ENCODE assay signal across 8 cellular contexts in the genomic region with DNA sequence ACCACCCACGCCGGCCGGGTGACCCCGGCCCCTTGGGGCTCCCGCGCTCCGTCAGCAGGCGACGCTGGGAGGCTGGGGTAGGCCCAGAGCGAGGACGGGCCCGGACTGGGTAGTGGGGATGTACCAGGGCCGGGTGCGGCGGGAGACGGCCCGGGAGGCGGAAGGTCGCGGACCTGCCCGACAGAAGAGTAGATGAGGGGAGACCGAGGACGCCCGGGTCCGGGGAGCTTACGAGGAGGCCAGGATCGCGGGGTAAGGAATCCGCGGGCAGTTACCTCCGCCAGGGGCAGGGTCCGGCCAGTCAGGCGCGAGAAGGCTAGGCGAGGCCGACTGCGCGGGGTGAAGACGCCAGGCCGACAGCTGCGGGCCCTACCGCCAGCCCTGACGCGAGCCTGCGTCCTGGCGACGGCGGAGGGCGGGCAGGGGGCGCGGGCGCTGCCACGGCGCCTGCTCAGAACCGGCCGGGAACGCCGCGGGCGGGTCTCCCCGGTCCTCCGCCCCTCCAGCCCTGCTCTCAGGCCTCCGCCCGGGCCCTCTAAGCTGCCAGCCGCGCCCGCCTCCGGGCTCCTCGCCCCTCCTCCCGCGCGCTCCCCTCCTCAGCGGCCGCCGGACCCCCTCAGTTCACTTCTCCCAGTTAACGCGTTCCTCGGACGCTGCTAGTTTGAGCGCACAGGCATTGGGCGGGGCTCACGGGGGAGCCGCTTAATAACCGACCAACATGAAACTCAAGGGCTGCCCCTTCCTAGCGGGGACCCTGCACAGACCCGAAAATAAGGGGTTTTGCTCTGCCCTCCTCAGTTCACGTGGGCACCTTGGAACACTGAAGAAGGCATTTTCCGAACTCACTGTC. TPM values are rescaled to one million over a fixed set of nuclear protein-coding genes. Genes with fewer than 3 reads are reported as not detected.
DNase-seq lines count a peak whose midpoint lies in the region; ATAC-seq and TF ChIP-seq lines count a peak whose summit lies in the region.

A gene (minus strand): TSS at position 407 of the 850 bp plus-strand sequence. CDS start 1,678 bp downstream, outside the sequence.

- no peaks in the 10 kb centered on the region for H3K27me3 Mint-ChIP-seq in activated CD4-positive, alpha-beta memory T cell treated with anti-CD3 and anti-CD28 coated beads, Interleukin-2, amount 10 ng/mL, durations not matched to agents 7 days and 5 days

- peak within 1 kb of the TSS; percentile 88 for H3K27ac ChIP-seq in BLaER1

- no peaks in the 10 kb centered on the region for H3K27me3 ChIP-seq in BLaER1

- H3K9me3 Mint-ChIP-seq in activated CD4-positive, alpha-beta memory T cell treated with anti-CD3 and anti-CD28 coated beads, Interleukin-2, amount 10 ng/mL, durations not matched to agents 7 days and 5 days, result peaks cover 4% of the 10 kb centered on the region

- peak; percentile 72 for TF ChIP-seq POLR2A in GM19193 (IDR thresholded peaks at IDR 0.05; ENCODE audit: extremely low read depth, insufficient read depth, insufficient read length)

- peak within 1 kb of the TSS; percentile 82 for H3K4me3 Mint-ChIP-seq in activated CD4-positive, alpha-beta memory T cell treated with anti-CD3 and anti-CD28 coated beads, Interleukin-2, amount 10 ng/mL, durations not matched to agents 7 days and 5 days

- ATAC-seq in HG03378 (IDR thresholded peaks at IDR 0.05; ENCODE audit: unreplicated experiment), result peak; percentile 72

- POLR2A ChIA-PET in activated CD4-positive, alpha-beta memory T cell treated with anti-CD3 and anti-CD28 coated beads, Interleukin-2, amount 10 ng/mL, durations not matched to agents 7 days and 5 days (lab: Charles Lee), result interaction anchor here (0.7 to 2.0 kb wide), 6 partner anchors 10 to 130 kb away, joined by 3 to 7 read pairs (median 4); a partner anchor contains a TSS

- peak within 1 kb of the TSS; percentile 90 for H3K9ac ChIP-seq in BLaER1

- CTCF ChIA-PET in activated CD4-positive, alpha-beta memory T cell treated with anti-CD3 and anti-CD28 coated beads, Interleukin-2, amount 10 ng/mL, durations not matched to agents 7 days and 5 days (lab: Charles Lee), result interaction anchor here (0.5 to 1.4 kb wide), 5 partner anchors 10 to 172 kb away, joined by 3 to 5 read pairs (median 4); a partner anchor contains a TSS

- peaks cover 27% of the 10 kb centered on the region for H3K4me1 ChIP-seq in BLaER1

- peak within 1 kb of the TSS; percentile 56 for H3K27ac Mint-ChIP-seq in activated CD4-positive, alpha-beta memory T cell treated with anti-CD3 and anti-CD28 coated beads, Interleukin-2, amount 10 ng/mL, durations not matched to agents 7 days and 5 days

- H3K36me3 Mint-ChIP-seq in activated CD4-positive, alpha-beta memory T cell treated with anti-CD3 and anti-CD28 coated beads, Interleukin-2, amount 10 ng/mL, durations not matched to agents 7 days and 5 days (ENCODE audit: low read depth), result no peaks in the 10 kb centered on the region

- H3K4me1 Mint-ChIP-seq in activated CD4-positive, alpha-beta memory T cell treated with anti-CD3 and anti-CD28 coated beads, Interleukin-2, amount 10 ng/mL, durations not matched to agents 7 days and 5 days, result peaks cover 22% of the 10 kb centered on the region

- peak; percentile 93 for DNase-seq in NCI-H69 (lab: John Stamatoyannopoulos, UW)
- DNase-seq in activated CD4-positive, alpha-beta memory T cell treated with anti-CD3 and anti-CD28 coated beads, Interleukin-2, amount 10 ng/mL, durations not matched to agents 7 days and 5 days, result peak; percentile 58
- peak; percentile 20 for DNase-seq in effector CD8-positive, alpha-beta T cell (lab: John Stamatoyannopoulos, UW)
- DNase-seq in medulla oblongata (ENCODE audit: extremely low spot score), result peak; percentile 76
- DNase-seq in stimulated activated CD4-positive, alpha-beta T cell treated with anti-CD3 and anti-CD28 coated beads, TNF-alpha, amount 100 ng/mL, for 48 hours (ENCODE audit: low read depth in 3 of 3), result peak; percentile 16 to 46 (median 36)

- H3K4me2 ChIP-seq in BLaER1, result peak within 1 kb of the TSS; percentile 92

- no peaks in the 10 kb centered on the region for H4K20me1 ChIP-seq in BLaER1

- peak within 1 kb of the TSS; percentile 86 for H3K4me3 ChIP-seq in BLaER1

- no peaks in the 10 kb centered on the region for H3K36me3 ChIP-seq in BLaER1

- peaks cover 6% of the 10 kb centered on the region for H3K9me3 ChIP-seq in BLaER1

RNA-seq across cellular contexts. Expression of the gene that starts here (rescaled TPM):
- total RNA-seq in activated CD4-positive, alpha-beta memory T cell treated with anti-CD3 and anti-CD28 coated beads, Interleukin-2, amount 10 ng/mL, durations not matched to agents 7 days and 5 days, result 1 to 10 TPM; 5.5 to 5.8 TPM

Comparison
In these comparisons a context has a peak if more than half of its experiments do, and no peak if none do; other contexts are left out.
1. Peak in every context shown above with its lines: DNase-seq, ATAC-seq, H3K4me3 ChIP-seq and H3K27ac ChIP-seq.
2. DNase-seq: peak in every context shown above with its lines; median percentile 93 in NCI-H69; 76 in medulla oblongata; 58 in activated CD4-positive, alpha-beta memory T cell treated with anti-CD3 and anti-CD28 coated beads, Interleukin-2, amount 10 ng/mL, durations not matched to agents 7 days and 5 days; 36 in stimulated activated CD4-positive, alpha-beta T cell treated with anti-CD3 and anti-CD28 coated beads, TNF-alpha, amount 100 ng/mL, for 48 hours; 20 in effector CD8-positive, alpha-beta T cell.